Comparison of ENCODE assay signal across 8 cellular contexts in genomic region chrX:47190445-47191269, GRCh38. TPM values are rescaled to one million over a fixed set of nuclear protein-coding genes. Genes with fewer than 3 reads are reported as not detected.
A peak's percentile ranks its signal among the peaks of the same experiment; 100 is the strongest.
DNase-seq lines count a peak whose midpoint lies in the region; ATAC-seq and FAIRE-seq lines count a peak whose summit lies in the region.

No MANE protein-coding gene starts in this region.

- WGBS in mesodermal cell (ENCODE audit: insufficient coverage in 2 of 2), 2 experiments, result 0% methylated on average over 1 to 10 of the region's 40 CpGs

- H3K4me1 ChIP-seq in endocrine pancreas (ENCODE audit: control insufficient read depth, insufficient read depth, low read length) (peaks cover 6% of the 10 kb centered on the region), mesodermal cell (ENCODE audit: control insufficient read depth, insufficient read depth, low read length, poor library complexity, severe bottlenecking) (peaks cover 4% of the 10 kb centered on the region)

- peak overlapping the region; percentile 66 for H3K9ac ChIP-seq in endocrine pancreas (ENCODE audit: control insufficient read depth, insufficient read depth, low read length)

- H3K27me3 ChIP-seq in endocrine pancreas (ENCODE audit: control insufficient read depth, insufficient read depth, low read length), result no peaks in the 10 kb centered on the region

- FAIRE-seq in HTR-8/SVneo (lab: Jason Lieb, UNC), result peak; percentile 74

- DNase-seq in CMK (ENCODE audit: low read depth) (peak; percentile 96), HTR-8/SVneo (ENCODE audit: insufficient read length, low spot score) (peak; percentile 85), NOMO-1 (lab: John Stamatoyannopoulos, UW; ENCODE audit: unreplicated experiment in 2 of 2) (peak; percentile 89 to 91)
- DNase-seq in activated CD8-positive, alpha-beta memory T cell treated with anti-CD3 and anti-CD28 coated beads for 4 hours (ENCODE audit: low read depth in 2 of 2), result peak; percentile 58 to 74
- DNase-seq in stimulated activated CD8-positive, alpha-beta memory T cell treated with anti-CD3 and anti-CD28 coated beads, Interleukin-15, amount 100 ng/mL, for 1 hour (ENCODE audit: low read depth), result peak; percentile 57

- H3K4me3 ChIP-seq in endocrine pancreas (ENCODE audit: control insufficient read depth, insufficient read depth, low read length), result no peak overlapping the region
- peak overlapping the region; percentile 54 for H3K4me3 ChIP-seq in mesodermal cell (ENCODE audit: extremely low read depth, insufficient read depth, low read length, poor library complexity, severe bottlenecking)

- H3K36me3 ChIP-seq in endocrine pancreas (ENCODE audit: control insufficient read depth, insufficient read depth, low read length) (no peaks in the 10 kb centered on the region), mesodermal cell (ENCODE audit: control insufficient read depth, insufficient read depth, low read length) (peaks cover 17% of the 10 kb centered on the region)

- H3K9me3 ChIP-seq in endocrine pancreas (ENCODE audit: control insufficient read depth, low read length), result no peaks in the 10 kb centered on the region
- H3K9me3 ChIP-seq in mesodermal cell (ENCODE audit: control insufficient read depth, low read length), result no peaks in the 10 kb centered on the region

- ATAC-seq in GM19468 (IDR thresholded peaks at IDR 0.05; ENCODE audit: extremely low read depth, unreplicated experiment), result peak; percentile 39

- H3K27ac ChIP-seq in mesodermal cell (ENCODE audit: low read depth, low read length, severe bottlenecking), result no peak overlapping the region

RNA-seq across cellular contexts. Expression of gene UBA1, which starts 3.0 kb away (rescaled TPM):
- 247 TPM for polyA plus RNA-seq in mesodermal cell (2013, experiment 1 of 2)
- polyA plus RNA-seq in mesodermal cell (2013, experiment 2 of 2), result 210 TPM

RNA-seq across cellular contexts. Expression of gene CDK16, which starts 27.8 kb away (rescaled TPM):
- 145 TPM for polyA plus RNA-seq in mesodermal cell (2013, experiment 1 of 2)
- 121 TPM for polyA plus RNA-seq in mesodermal cell (2013, experiment 2 of 2)

RNA-seq across cellular contexts. Expression of gene USP11, which starts 42.2 kb away (rescaled TPM):
- polyA plus RNA-seq in mesodermal cell (2013, experiment 1 of 2), result 90.5 TPM
- 83.1 TPM for polyA plus RNA-seq in mesodermal cell (2013, experiment 2 of 2)

RNA-seq across cellular contexts. Expression of gene RBM10, which starts 45.6 kb away (rescaled TPM):
- 54.0 TPM for polyA plus RNA-seq in mesodermal cell (2013, experiment 1 of 2)
- polyA plus RNA-seq in mesodermal cell (2013, experiment 2 of 2), result 44.6 TPM

RNA-seq across cellular contexts. Expression of gene NDUFB11, which starts 46.2 kb away (rescaled TPM):
- 106 TPM for polyA plus RNA-seq in mesodermal cell (2013, experiment 1 of 2)
- 92.0 TPM for polyA plus RNA-seq in mesodermal cell (2013, experiment 2 of 2)
